ENCODE assay signal across 1 cellular context in the genomic region with DNA sequence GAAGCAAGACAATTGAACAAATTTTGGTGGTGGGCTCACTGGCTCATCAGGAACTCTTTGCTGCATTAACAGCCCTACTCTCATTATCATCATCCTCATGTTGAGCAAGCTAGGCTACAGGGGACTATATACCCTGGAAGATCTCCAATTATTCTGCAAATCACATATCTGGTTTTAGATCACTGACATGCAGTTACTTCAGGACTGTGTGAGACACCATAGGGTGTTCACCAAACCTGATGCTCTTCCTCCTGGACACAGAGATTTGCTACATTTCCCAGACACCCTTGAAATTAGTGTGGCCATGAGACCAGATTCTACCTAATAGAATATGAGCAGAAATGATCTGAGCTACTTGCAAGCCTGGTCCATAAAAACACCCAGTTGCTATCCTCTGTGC.
TF ChIP-seq lines count a peak whose summit lies in the region.

No MANE protein-coding gene starts in this region.

TF ChIP-seq in GM23338, 12 proteins besides CTCF, POLR2A, EP300 and RAD21 (continued from another document):
- TF ChIP-seq, protein P1, sequence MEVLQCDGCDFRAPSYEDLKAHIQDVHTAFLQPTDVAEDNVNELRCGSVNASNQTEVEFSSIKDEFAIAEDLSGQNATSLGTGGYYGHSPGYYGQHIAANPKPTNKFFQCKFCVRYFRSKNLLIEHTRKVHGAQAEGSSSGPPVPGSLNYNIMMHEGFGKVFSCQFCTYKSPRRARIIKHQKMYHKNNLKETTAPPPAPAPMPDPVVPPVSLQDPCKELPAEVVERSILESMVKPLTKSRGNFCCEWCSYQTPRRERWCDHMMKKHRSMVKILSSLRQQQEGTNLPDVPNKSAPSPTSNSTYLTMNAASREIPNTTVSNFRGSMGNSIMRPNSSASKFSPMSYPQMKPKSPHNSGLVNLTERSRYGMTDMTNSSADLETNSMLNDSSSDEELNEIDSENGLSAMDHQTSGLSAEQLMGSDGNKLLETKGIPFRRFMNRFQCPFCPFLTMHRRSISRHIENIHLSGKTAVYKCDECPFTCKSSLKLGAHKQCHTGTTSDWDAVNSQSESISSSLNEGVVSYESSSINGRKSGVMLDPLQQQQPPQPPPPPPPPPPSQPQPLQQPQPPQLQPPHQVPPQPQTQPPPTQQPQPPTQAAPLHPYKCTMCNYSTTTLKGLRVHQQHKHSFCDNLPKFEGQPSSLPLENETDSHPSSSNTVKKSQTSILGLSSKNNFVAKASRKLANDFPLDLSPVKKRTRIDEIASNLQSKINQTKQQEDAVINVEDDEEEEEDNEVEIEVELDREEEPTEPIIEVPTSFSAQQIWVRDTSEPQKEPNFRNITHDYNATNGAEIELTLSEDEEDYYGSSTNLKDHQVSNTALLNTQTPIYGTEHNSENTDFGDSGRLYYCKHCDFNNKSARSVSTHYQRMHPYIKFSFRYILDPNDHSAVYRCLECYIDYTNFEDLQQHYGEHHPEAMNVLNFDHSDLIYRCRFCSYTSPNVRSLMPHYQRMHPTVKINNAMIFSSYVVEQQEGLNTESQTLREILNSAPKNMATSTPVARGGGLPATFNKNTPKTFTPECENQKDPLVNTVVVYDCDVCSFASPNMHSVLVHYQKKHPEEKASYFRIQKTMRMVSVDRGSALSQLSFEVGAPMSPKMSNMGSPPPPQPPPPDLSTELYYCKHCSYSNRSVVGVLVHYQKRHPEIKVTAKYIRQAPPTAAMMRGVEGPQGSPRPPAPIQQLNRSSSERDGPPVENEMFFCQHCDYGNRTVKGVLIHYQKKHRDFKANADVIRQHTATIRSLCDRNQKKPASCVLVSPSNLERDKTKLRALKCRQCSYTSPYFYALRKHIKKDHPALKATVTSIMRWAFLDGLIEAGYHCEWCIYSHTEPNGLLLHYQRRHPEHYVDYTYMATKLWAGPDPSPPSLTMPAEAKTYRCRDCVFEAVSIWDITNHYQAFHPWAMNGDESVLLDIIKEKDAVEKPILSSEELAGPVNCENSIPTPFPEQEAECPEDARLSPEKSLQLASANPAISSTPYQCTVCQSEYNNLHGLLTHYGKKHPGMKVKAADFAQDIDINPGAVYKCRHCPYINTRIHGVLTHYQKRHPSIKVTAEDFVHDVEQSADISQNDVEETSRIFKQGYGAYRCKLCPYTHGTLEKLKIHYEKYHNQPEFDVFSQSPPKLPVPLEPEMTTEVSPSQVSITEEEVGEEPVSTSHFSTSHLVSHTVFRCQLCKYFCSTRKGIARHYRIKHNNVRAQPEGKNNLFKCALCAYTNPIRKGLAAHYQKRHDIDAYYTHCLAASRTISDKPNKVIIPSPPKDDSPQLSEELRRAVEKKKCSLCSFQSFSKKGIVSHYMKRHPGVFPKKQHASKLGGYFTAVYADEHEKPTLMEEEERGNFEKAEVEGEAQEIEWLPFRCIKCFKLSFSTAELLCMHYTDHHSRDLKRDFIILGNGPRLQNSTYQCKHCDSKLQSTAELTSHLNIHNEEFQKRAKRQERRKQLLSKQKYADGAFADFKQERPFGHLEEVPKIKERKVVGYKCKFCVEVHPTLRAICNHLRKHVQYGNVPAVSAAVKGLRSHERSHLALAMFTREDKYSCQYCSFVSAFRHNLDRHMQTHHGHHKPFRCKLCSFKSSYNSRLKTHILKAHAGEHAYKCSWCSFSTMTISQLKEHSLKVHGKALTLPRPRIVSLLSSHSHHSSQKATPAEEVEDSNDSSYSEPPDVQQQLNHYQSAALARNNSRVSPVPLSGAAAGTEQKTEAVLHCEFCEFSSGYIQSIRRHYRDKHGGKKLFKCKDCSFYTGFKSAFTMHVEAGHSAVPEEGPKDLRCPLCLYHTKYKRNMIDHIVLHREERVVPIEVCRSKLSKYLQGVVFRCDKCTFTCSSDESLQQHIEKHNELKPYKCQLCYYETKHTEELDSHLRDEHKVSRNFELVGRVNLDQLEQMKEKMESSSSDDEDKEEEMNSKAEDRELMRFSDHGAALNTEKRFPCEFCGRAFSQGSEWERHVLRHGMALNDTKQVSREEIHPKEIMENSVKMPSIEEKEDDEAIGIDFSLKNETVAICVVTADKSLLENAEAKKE (CRISPR knock-in tag; IDR thresholded peaks at IDR 0.05): no peak
- TF ChIP-seq ETS1 (IDR thresholded peaks at IDR 0.05): no peak
- TF ChIP-seq JUNB (IDR thresholded peaks at IDR 0.05; ENCODE audit: unreplicated experiment): no peak
- no peak for TF ChIP-seq POLR2AphosphoS5 (IDR thresholded peaks at IDR 0.05; ENCODE audit: low read depth)
